13 cellular contexts compared by ENCODE assay signal in the genomic region with DNA sequence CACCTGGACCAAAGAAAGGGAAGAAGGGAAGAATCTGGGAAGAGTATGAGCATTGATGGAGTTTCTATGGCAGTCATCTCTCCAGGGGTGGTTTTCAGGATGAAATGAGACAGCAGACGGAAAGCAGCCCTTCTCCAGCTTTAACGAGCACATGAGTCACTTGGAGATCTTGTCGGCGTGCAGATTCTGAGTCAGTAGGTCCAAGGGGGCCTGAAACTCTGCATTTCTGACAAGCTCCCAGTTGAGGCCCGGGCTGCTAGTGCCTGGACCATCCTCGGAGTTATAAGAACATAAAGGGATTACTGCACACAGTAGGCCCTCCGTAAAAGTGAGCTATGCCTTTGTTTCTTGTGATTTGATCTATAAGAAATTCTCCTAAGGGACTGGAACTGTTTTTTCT. TPM values are rescaled to one million over a fixed set of nuclear protein-coding genes. Genes with fewer than 3 reads are reported as not detected.
DNase-seq lines count a peak whose midpoint lies in the region; ATAC-seq and TF ChIP-seq lines count a peak whose summit lies in the region.
"Had no signal": no experiment of that assay in that cellular context is flagged by ENCODE, and none has a peak within 500 bp of the region (broad histone marks: within the 10 kb centered on the region; RNA-seq: fewer than 3 reads in every experiment).

No MANE protein-coding gene starts in this region.

- peaks cover 7% of the 10 kb centered on the region for H3K36me3 Mint-ChIP-seq in chondrocyte (ENCODE audit: low read depth)
- H3K36me3 Mint-ChIP-seq: activated naive CD8-positive, alpha-beta T cell had no signal

- intact Hi-C loops in left ventricle myocardium inferior (cut with micrococcal nuclease) = no loop called here
- intact Hi-C loops in Right ventricle myocardium inferior (cut with DNase I) = no loop called here
- intact Hi-C loops in mucosa of descending colon (cut with DNase I, micrococcal nuclease) = no loop called here

- H3K4me3 ChIP-seq in left ventricle myocardium inferior (no peak overlapping the region), mucosa of descending colon (no peak overlapping the region), BE2C (ENCODE audit: low read depth, low read length) (no peak overlapping the region)

- peak overlapping the region; percentile 88 for H3K27ac Mint-ChIP-seq in chondrocyte (ENCODE audit: unreplicated experiment)
- H3K27ac Mint-ChIP-seq: activated naive CD8-positive, alpha-beta T cell had no signal

- H3K9me3 ChIP-seq in left ventricle myocardium inferior (replicated peaks) = no peaks in the 10 kb centered on the region
- no peaks in the 10 kb centered on the region for H3K9me3 ChIP-seq in mucosa of descending colon
- H3K9me3 ChIP-seq in BE2C = no peaks in the 10 kb centered on the region

- H3K27ac ChIP-seq in left ventricle myocardium inferior (replicated peaks) = peak overlapping the region; percentile 90

- no peak for ATAC-seq in Right ventricle myocardium inferior
- peak; percentile 41 for ATAC-seq in mucosa of descending colon
- ATAC-seq in HG02678 (IDR thresholded peaks at IDR 0.05; ENCODE audit: unreplicated experiment) = no peak
- ATAC-seq: activated CD4-positive, CD25-positive, alpha-beta regulatory T cell treated with anti-CD3 and anti-CD28 coated beads, Interleukin-2, amount 50 U/mL, for 24 hours had no signal

- no peaks in the 10 kb centered on the region for H3K9me3 Mint-ChIP-seq in chondrocyte (ENCODE audit: low read depth)

- peaks cover 71% of the 10 kb centered on the region for H3K4me1 Mint-ChIP-seq in chondrocyte (ENCODE audit: low read depth)

- TF ChIP-seq CTCF in left ventricle myocardium inferior (IDR thresholded peaks at IDR 0.05; ENCODE audit: borderline replicate concordance) = no peak
- no peak for TF ChIP-seq CTCF in chondrocyte (IDR thresholded peaks at IDR 0.05)
- TF ChIP-seq CTCF in mucosa of descending colon (IDR thresholded peaks at IDR 0.05) = no peak
- TF ChIP-seq CTCF in BE2C (IDR thresholded peaks at IDR 0.05; ENCODE audit: low read depth, low read length) = no peak

- peak overlapping the region; percentile 38 for H3K4me3 Mint-ChIP-seq in chondrocyte (ENCODE audit: unreplicated experiment)
- H3K4me3 Mint-ChIP-seq: activated naive CD8-positive, alpha-beta T cell had no signal

- no peaks in the 10 kb centered on the region for H3K27me3 ChIP-seq in left ventricle myocardium inferior (ENCODE audit: low read depth)
- H3K27me3 ChIP-seq in BE2C = no peaks in the 10 kb centered on the region

- H3K4me1 ChIP-seq in left ventricle myocardium inferior = peaks cover 100% of the 10 kb centered on the region
- peaks cover 34% of the 10 kb centered on the region for H3K4me1 ChIP-seq in mucosa of descending colon (ENCODE audit: low read depth)
- peaks cover 5% of the 10 kb centered on the region for H3K4me1 ChIP-seq in BE2C

- DNase-seq in left ventricle myocardium inferior (no peak), Right ventricle myocardium inferior (ENCODE audit: missing footprints) (no peak), chondrocyte (ENCODE audit: low spot score) (no peak), mucosa of descending colon (no peak), NCI-H510A treated with DMSO at 0.1 percent for 48 hours (lab: John Stamatoyannopoulos, UW) (no peak), BE2C (no peak), NCI-H146 treated with DMSO at 0.1 percent for 48 hours (lab: John Stamatoyannopoulos, UW; ENCODE audit: unreplicated experiment) (no peak)
- DNase-seq: NCI-H1048 had no signal

- H3K36me3 ChIP-seq in left ventricle myocardium inferior (peaks cover 15% of the 10 kb centered on the region), mucosa of descending colon (ENCODE audit: low read depth) (no peaks in the 10 kb centered on the region), BE2C (no peaks in the 10 kb centered on the region)

- no peaks in the 10 kb centered on the region for H3K27me3 Mint-ChIP-seq in chondrocyte (ENCODE audit: low read depth)
- H3K27me3 Mint-ChIP-seq: activated naive CD8-positive, alpha-beta T cell had no signal

RNA-seq across cellular contexts. Expression of a gene that starts 17.6 kb away (rescaled TPM):
- total RNA-seq in left ventricle myocardium inferior = 257 TPM
- total RNA-seq in Right ventricle myocardium inferior = 269 TPM
- 348 to 488 TPM (median 481 TPM) in 3 replicates for total RNA-seq in chondrocyte
- 100 to 1,000 TPM; 142 to 436 (median 197) TPM for total RNA-seq in mucosa of descending colon
- polyA plus RNA-seq in BE2C (2012; ENCODE audit: insufficient read depth, insufficient read length, low read depth) = 1.8 TPM

RNA-seq across cellular contexts. Expression of a gene that starts 57.3 kb away (rescaled TPM):
- total RNA-seq in left ventricle myocardium inferior (not detected), Right ventricle myocardium inferior (not detected), chondrocyte (not detected in 3 replicates), mucosa of descending colon (1 to 10 TPM in 1 of 3 donors, under 1 TPM in 2; 0.35 to 3.5 (median 0.70) TPM)
- polyA plus RNA-seq in BE2C (2012; ENCODE audit: insufficient read depth, insufficient read length, low read depth) = not detected
- total RNA-seq: esophagus mucosa, OCI-LY7 had no signal
